ENCODE assay signal across 8 cellular contexts in the genomic region with DNA sequence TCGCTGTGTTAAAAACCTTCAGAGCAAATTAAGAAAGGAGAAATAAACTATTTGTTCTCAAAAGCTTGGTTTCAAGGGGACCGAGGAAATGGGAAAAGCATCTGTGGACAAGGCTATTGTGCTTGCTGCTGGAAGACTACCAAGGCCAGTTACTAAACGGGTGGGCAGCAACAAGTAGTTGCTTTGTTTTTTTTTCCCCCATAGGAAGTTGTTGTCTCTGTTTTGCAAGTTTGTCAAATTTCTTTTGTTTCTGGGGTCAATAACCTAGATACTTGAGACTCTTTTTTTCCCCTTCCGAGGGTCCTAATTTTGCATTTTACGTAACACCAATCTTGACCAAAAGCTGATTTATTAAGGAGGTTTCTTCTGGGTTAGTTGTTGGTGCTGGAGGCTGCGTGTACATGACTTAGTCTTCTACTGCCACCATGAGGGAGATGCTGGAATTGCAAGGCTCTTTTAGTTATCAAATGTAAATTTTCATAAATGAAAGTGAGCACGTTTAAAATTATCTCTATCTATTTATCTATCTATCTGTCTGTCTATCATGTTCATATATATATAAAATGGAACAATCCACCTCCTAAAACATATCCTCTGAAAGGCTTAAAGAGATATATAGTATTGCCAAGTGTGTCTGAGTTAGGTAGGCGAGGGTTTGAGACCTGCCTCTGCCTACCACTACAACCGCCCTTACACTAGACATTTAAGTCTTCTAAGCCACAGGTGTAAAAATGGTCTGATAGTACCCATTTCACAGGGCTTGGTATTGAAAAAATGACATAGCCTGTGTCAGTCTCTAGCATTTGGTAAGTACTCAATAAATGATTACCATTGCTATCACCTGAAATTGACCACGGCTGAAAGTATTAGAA.
A peak's percentile ranks its signal among the peaks of the same experiment; 100 is the strongest.
DNase-seq lines count a peak whose midpoint lies in the region; ATAC-seq and TF ChIP-seq lines count a peak whose summit lies in the region.

No MANE protein-coding gene starts in this region.

- DNase-seq in AG09309 (ENCODE audit: low read depth) (peak; percentile 46), H4 (ENCODE audit: low spot score) (peak; percentile 69), NCI-H446 treated with DMSO at 0.1 percent for 48 hours (lab: John Stamatoyannopoulos, UW) (peak; percentile 19), dedifferentiated amniotic fluid mesenchymal stem cell (ENCODE audit: extremely low spot score) (peak; percentile 68), medulla oblongata (ENCODE audit: extremely low spot score) (peak; percentile 93)
- DNase-seq in activated CD4-positive, alpha-beta T cell treated with anti-CD3 and anti-CD28 coated beads for 24 hours (ENCODE audit: low read depth in 2 of 2): peak; percentile 57 to 65
- peak; percentile 6 to 27 for DNase-seq in stimulated activated CD8-positive, alpha-beta memory T cell treated with anti-CD3 and anti-CD28 coated beads, Interleukin-15, amount 100 ng/mL, for 4 hours (ENCODE audit: low read depth in 2 of 2)

- H3K4me3 ChIP-seq in AG09309 (ENCODE audit: control insufficient read depth, low read depth, low read length): no peak overlapping the region

- peak; percentile 86 for TF ChIP-seq CTCF in AG09309 (IDR thresholded peaks at IDR 0.05; ENCODE audit: control insufficient read depth, insufficient read depth, low read depth, low read length, missing control alignments)

- ATAC-seq in HG03108 (IDR thresholded peaks at IDR 0.05; ENCODE audit: unreplicated experiment): no peak

Comparison
In these comparisons a context has a peak if more than half of its experiments do, and no peak if none do; other contexts are left out.
1. DNase-seq: peak in every context shown above with its lines; median percentile 93 in medulla oblongata; 69 in H4; 68 in dedifferentiated amniotic fluid mesenchymal stem cell; 61 in activated CD4-positive, alpha-beta T cell treated with anti-CD3 and anti-CD28 coated beads for 24 hours; 46 in AG09309; 19 in NCI-H446 treated with DMSO at 0.1 percent for 48 hours; 16 in stimulated activated CD8-positive, alpha-beta memory T cell treated with anti-CD3 and anti-CD28 coated beads, Interleukin-15, amount 100 ng/mL, for 4 hours.